16 cellular contexts compared by ENCODE assay signal in genomic region chr2:9377461-9378097, GRCh38. TPM values are rescaled to one million over a fixed set of nuclear protein-coding genes. Genes with fewer than 3 reads are reported as not detected.
DNase-seq lines count a peak whose midpoint lies in the region; ATAC-seq, FAIRE-seq and TF ChIP-seq lines count a peak whose summit lies in the region.
"Had no signal": no experiment of that assay in that cellular context is flagged by ENCODE, and none has a peak within 500 bp of the region (broad histone marks: within the 10 kb centered on the region; RNA-seq: fewer than 3 reads in every experiment).

No MANE protein-coding gene starts in this region.

- H3K4me3 Mint-ChIP-seq in activated T-helper 17 cell treated with anti-CD3 and anti-CD28 coated beads, Interleukin-2, amount 50 U/mL, for 72 hours, result no peak overlapping the region
- H3K4me3 Mint-ChIP-seq in CD4-positive, alpha-beta T cell, result no peak overlapping the region
- no peak overlapping the region for H3K4me3 Mint-ChIP-seq in activated CD4-positive, alpha-beta memory T cell treated with anti-CD3 and anti-CD28 coated beads for 36 hours
- H3K4me3 Mint-ChIP-seq: T-helper 2 cell treated with Interferon-gamma antibody and Interleukin-4, amounts not matched to agents 5 μg/mL and 100 μg/mL, for 36 hours had no signal

- no peak overlapping the region for H2AFZ ChIP-seq in HCT116 (ENCODE audit: low read depth, low read length, poor library complexity, severe bottlenecking)

- H3K27me3 Mint-ChIP-seq in activated T-helper 17 cell treated with anti-CD3 and anti-CD28 coated beads, Interleukin-2, amount 50 U/mL, for 72 hours, result peaks cover 7% of the 10 kb centered on the region
- H3K27me3 Mint-ChIP-seq in CD4-positive, alpha-beta T cell, result no peaks in the 10 kb centered on the region
- no peaks in the 10 kb centered on the region for H3K27me3 Mint-ChIP-seq in activated CD4-positive, alpha-beta memory T cell treated with anti-CD3 and anti-CD28 coated beads for 36 hours

- no peaks in the 10 kb centered on the region for H3K36me3 Mint-ChIP-seq in activated T-helper 17 cell treated with anti-CD3 and anti-CD28 coated beads, Interleukin-2, amount 50 U/mL, for 72 hours (ENCODE audit: low read depth)
- H3K36me3 Mint-ChIP-seq in CD4-positive, alpha-beta T cell (ENCODE audit: low read depth), result no peaks in the 10 kb centered on the region
- no peaks in the 10 kb centered on the region for H3K36me3 Mint-ChIP-seq in activated CD4-positive, alpha-beta memory T cell treated with anti-CD3 and anti-CD28 coated beads for 36 hours

- BruUV-seq in HCT116 (replicated peaks; lab: Mats Ljungman, UMichigan), result no TSS peak

- no peaks in the 10 kb centered on the region for H3K36me3 ChIP-seq in HCT116 (ENCODE audit: control insufficient read depth in 1 of 2, insufficient read depth in 2 of 2, low read length in 2 of 2)
- H3K36me3 ChIP-seq in adipocyte (ENCODE audit: control insufficient read depth, insufficient read depth, low read length, severe bottlenecking), result peaks cover 11% of the 10 kb centered on the region
- H3K36me3 ChIP-seq in kidney (ENCODE audit: control insufficient read depth in 1 of 2, insufficient read depth in 2 of 2, low read length in 2 of 2), result peaks cover 11 to 44% of the 10 kb centered on the region in 2 donors
- peaks cover 3 to 67% (median 59%) of the 10 kb centered on the region in 5 donors for H3K36me3 ChIP-seq in subcutaneous abdominal adipose tissue (ENCODE audit: control insufficient read depth in 5 of 5, insufficient read depth in 5 of 5, low read length in 5 of 5)

- H3K4me2 ChIP-seq in HCT116 (ENCODE audit: low read length), result peak overlapping the region; percentile 69

- FAIRE-seq in kidney (lab: Jason Lieb, UNC), result no peak

- intact Hi-C loops in HCT116 (cut with micrococcal nuclease), result no loop called here
- intact Hi-C loops in kidney (cut with DNase I), result no loop called here
- intact Hi-C loops in CD4-positive, alpha-beta T cell (cut with DNase I, micrococcal nuclease), result loop anchor here in 1 of 2 experiments (10.0 kb wide), 1 partner anchor 233 kb away; no protein-coding TSS in a partner anchor
- intact Hi-C loops in activated CD4-positive, alpha-beta memory T cell treated with anti-CD3 and anti-CD28 coated beads for 36 hours (cut with micrococcal nuclease), result no loop called here

- POLR2A ChIA-PET in HCT116 (lab: Charles Lee), result interaction anchor here (0.6 kb wide), 1 partner anchor 10 kb away, joined by 3 read pairs; no protein-coding TSS in a partner anchor
- POLR2A ChIA-PET in CD4-positive, alpha-beta T cell (lab: Charles Lee), result no interaction called here
- POLR2A ChIA-PET in activated CD4-positive, alpha-beta memory T cell treated with anti-CD3 and anti-CD28 coated beads for 36 hours (lab: Charles Lee), result no interaction called here

- no peak for TF ChIP-seq RAD21 in HCT116 (IDR thresholded peaks at IDR 0.05; ENCODE audit: low read depth)

- no peak for TF ChIP-seq CTCF in HCT116 (IDR thresholded peaks at IDR 0.05 in 2 of 3, conservative IDR thresholded peaks at IDR 0.05 in 1 of 3; ENCODE audit: borderline replicate concordance in 1 of 3, insufficient read depth in 1 of 3, low read depth in 2 of 3, low read length in 2 of 3)
- TF ChIP-seq CTCF in kidney (IDR thresholded peaks at IDR 0.05; ENCODE audit: borderline replicate concordance, extremely low read depth, insufficient read depth), result no peak
- TF ChIP-seq CTCF in CD4-positive, alpha-beta T cell (IDR thresholded peaks at IDR 0.05), result no peak

- peaks cover 51 to 54% of the 10 kb centered on the region in 2 experiments for H3K4me1 ChIP-seq in HCT116 (ENCODE audit: control insufficient read depth in 1 of 2, insufficient read depth in 2 of 2, low read length in 2 of 2)
- H3K4me1 ChIP-seq in adipocyte (ENCODE audit: control insufficient read depth, insufficient read depth, low read length), result peaks cover 40% of the 10 kb centered on the region
- peaks cover 26 to 42% of the 10 kb centered on the region in 2 donors for H3K4me1 ChIP-seq in kidney (ENCODE audit: control insufficient read depth in 1 of 2, insufficient read depth in 1 of 2, low read depth in 1 of 2, low read length in 2 of 2)
- H3K4me1 ChIP-seq in subcutaneous abdominal adipose tissue (ENCODE audit: control insufficient read depth in 5 of 5, insufficient read depth in 5 of 5, low read length in 5 of 5), result peaks cover 29 to 57% (median 54%) of the 10 kb centered on the region in 5 donors

- no peak for DNase-seq in HCT116 (ENCODE audit: low read depth, low spot score)
- no peak for DNase-seq in adipocyte (ENCODE audit: low read depth)
- DNase-seq in kidney, result no peak
- DNase-seq in CD4-positive, alpha-beta T cell, result no peak
- no peak for DNase-seq in activated CD4-positive, alpha-beta memory T cell treated with anti-CD3 and anti-CD28 coated beads for 36 hours
- no peak for DNase-seq in DMS153 treated with DMSO at 0.1 percent for 48 hours (lab: John Stamatoyannopoulos, UW; ENCODE audit: unreplicated experiment)
- DNase-seq: activated CD4-positive, alpha-beta T cell treated with anti-CD3 and anti-CD28 coated beads, Interleukin-2, amount 50 U/mL, for 4 hours; central memory CD4-positive, alpha-beta T cell; midbrain; NCI-H1048; stimulated activated CD4-positive, alpha-beta T cell treated with anti-CD3 and anti-CD28 coated beads, Interleukin-1b, Interleukin-23, amount 100 ng/mL, for 48 hours had no signal

- no peaks in the 10 kb centered on the region for H3K9me2 ChIP-seq in HCT116 (ENCODE audit: insufficient read depth)

- no peaks in the 10 kb centered on the region for H3K9me3 Mint-ChIP-seq in activated T-helper 17 cell treated with anti-CD3 and anti-CD28 coated beads, Interleukin-2, amount 50 U/mL, for 72 hours
- no peaks in the 10 kb centered on the region for H3K9me3 Mint-ChIP-seq in CD4-positive, alpha-beta T cell
- no peaks in the 10 kb centered on the region for H3K9me3 Mint-ChIP-seq in activated CD4-positive, alpha-beta memory T cell treated with anti-CD3 and anti-CD28 coated beads for 36 hours
- H3K9me3 Mint-ChIP-seq: activated T-helper 2 cell treated with anti-CD3 and anti-CD28 coated beads, Interferon-gamma antibody, Interleukin-2, Interleukin-4, amounts not matched to agents 10 μg/mL and 5 μg/mL and 100 μg/mL, durations not matched to agents 14 hours and 24 hours and 36 hours; T-helper 2 cell treated with Interferon-gamma antibody and Interleukin-4, amounts not matched to agents 5 μg/mL and 100 μg/mL, for 36 hours had no signal

- H3K4me3 ChIP-seq in HCT116 (replicated peaks in 1 of 2; ENCODE audit: low read depth in 1 of 2, low read length in 2 of 2) (no peak overlapping the region), adipocyte (ENCODE audit: low read length) (no peak overlapping the region), kidney (ENCODE audit: low read length in 2 of 2) (no peak overlapping the region), subcutaneous abdominal adipose tissue (ENCODE audit: low read depth in 1 of 5, low read length in 5 of 5) (no peak overlapping the region)
- H3K4me3 ChIP-seq: Peyer's patch had no signal

- H3K9ac ChIP-seq in HCT116 (ENCODE audit: low read length) (peak overlapping the region; percentile 43), adipocyte (ENCODE audit: low read length) (peak overlapping the region; percentile 66), kidney (ENCODE audit: low read length in 2 of 2) (no peak overlapping the region), subcutaneous abdominal adipose tissue (ENCODE audit: low read length in 5 of 5) (peak overlapping the region; percentile 22 to 95 (median 60))

- H3K79me2 ChIP-seq in HCT116 (ENCODE audit: insufficient read depth, low read length), result no peaks in the 10 kb centered on the region

- H3K27ac ChIP-seq in HCT116 (ENCODE audit: low read depth, low read length), result peak overlapping the region; percentile 52
- peak overlapping the region; percentile 35 to 67 for H3K27ac ChIP-seq in kidney (ENCODE audit: low read depth in 2 of 2, low read length in 2 of 2)
- peak overlapping the region; percentile 97 for H3K27ac ChIP-seq in subcutaneous abdominal adipose tissue (ENCODE audit: low read depth, low read length)
- no peak overlapping the region for H3K27ac ChIP-seq in CD4-positive, alpha-beta T cell (ENCODE audit: low read depth, low read length)

- H3K4me1 Mint-ChIP-seq in activated T-helper 17 cell treated with anti-CD3 and anti-CD28 coated beads, Interleukin-2, amount 50 U/mL, for 72 hours, result no peaks in the 10 kb centered on the region
- H3K4me1 Mint-ChIP-seq in CD4-positive, alpha-beta T cell (ENCODE audit: low read depth), result no peaks in the 10 kb centered on the region
- H3K4me1 Mint-ChIP-seq in activated CD4-positive, alpha-beta memory T cell treated with anti-CD3 and anti-CD28 coated beads for 36 hours (ENCODE audit: low read depth), result no peaks in the 10 kb centered on the region

- ATAC-seq in HCT116, result no peak
- ATAC-seq in activated T-helper 17 cell treated with anti-CD3 and anti-CD28 coated beads, Interleukin-2, amount 50 U/mL, for 72 hours (replicated peaks), result no peak
- ATAC-seq in CD4-positive, alpha-beta T cell (ENCODE audit: poor library complexity), result no peak

- TF ChIP-seq POLR2A in HCT116 (IDR thresholded peaks at IDR 0.05; ENCODE audit: borderline replicate concordance, extremely low read depth, insufficient read depth, insufficient read length), result no peak

- no peaks in the 10 kb centered on the region for H4K20me1 ChIP-seq in HCT116 (ENCODE audit: insufficient read depth)

- H3K27me3 ChIP-seq in HCT116 (ENCODE audit: insufficient read depth, low read length) (no peaks in the 10 kb centered on the region), adipocyte (replicated peaks; ENCODE audit: control insufficient read depth, insufficient read depth, low read length) (no peaks in the 10 kb centered on the region), subcutaneous abdominal adipose tissue (ENCODE audit: control insufficient read depth in 5 of 5, insufficient read depth in 4 of 5, low read length in 5 of 5) (peaks cover 0 to 4% (median 0%) of the 10 kb centered on the region in 5 donors)
- no peaks in the 10 kb centered on the region for H3K27me3 ChIP-seq in CD4-positive, alpha-beta T cell (ENCODE audit: control insufficient read depth, insufficient read depth, low read length)
- H3K27me3 ChIP-seq: Peyer's patch had no signal

- H3K9me3 ChIP-seq in HCT116 (ENCODE audit: control insufficient read depth in 1 of 2, insufficient read depth in 1 of 2, low read depth in 1 of 2, low read length in 2 of 2) (no peaks in the 10 kb centered on the region), adipocyte (ENCODE audit: control insufficient read depth, low read length) (no peaks in the 10 kb centered on the region), kidney (ENCODE audit: control insufficient read depth in 1 of 2, low read length in 2 of 2) (no peaks in the 10 kb centered on the region), subcutaneous abdominal adipose tissue (ENCODE audit: control insufficient read depth in 5 of 5, low read length in 5 of 5) (no peaks in the 10 kb centered on the region)
- no peaks in the 10 kb centered on the region for H3K9me3 ChIP-seq in CD4-positive, alpha-beta T cell (ENCODE audit: control insufficient read depth, low read length)
- H3K9me3 ChIP-seq: Peyer's patch had no signal

- RAD21 ChIA-PET in HCT116 (lab: Charles Lee; ENCODE audit: low non-redundant PET in 1 of 2, low total read pairs in 2 of 2, uncharacterized antibody in 2 of 2, unreplicated experiment in 2 of 2), result no interaction called here

- CTCF ChIA-PET in HCT116 (lab: Charles Lee), result no interaction called here
- CTCF ChIA-PET in CD4-positive, alpha-beta T cell (lab: Charles Lee), result no interaction called here
- CTCF ChIA-PET in activated CD4-positive, alpha-beta memory T cell treated with anti-CD3 and anti-CD28 coated beads for 36 hours (lab: Charles Lee), result interaction anchor here (0.7 kb wide), 1 partner anchor 45 kb away, joined by 3 read pairs; no protein-coding TSS in a partner anchor

- H3K27ac Mint-ChIP-seq in activated T-helper 17 cell treated with anti-CD3 and anti-CD28 coated beads, Interleukin-2, amount 50 U/mL, for 72 hours, result no peak overlapping the region
- H3K27ac Mint-ChIP-seq in CD4-positive, alpha-beta T cell, result no peak overlapping the region
- no peak overlapping the region for H3K27ac Mint-ChIP-seq in activated CD4-positive, alpha-beta memory T cell treated with anti-CD3 and anti-CD28 coated beads for 36 hours
- H3K27ac Mint-ChIP-seq: activated T-helper 2 cell treated with anti-CD3 and anti-CD28 coated beads, Interferon-gamma antibody, Interleukin-2, Interleukin-4, amounts not matched to agents 10 μg/mL and 5 μg/mL and 100 μg/mL, durations not matched to agents 14 hours and 24 hours and 36 hours; T-helper 2 cell treated with Interferon-gamma antibody and Interleukin-4, amounts not matched to agents 5 μg/mL and 100 μg/mL, for 36 hours had no signal

RNA-seq across cellular contexts. Expression of gene ITGB1BP1, which starts 45.7 kb away (rescaled TPM):
- total RNA-seq in HCT116 (2021; ENCODE audit: unreplicated experiment) (86.9 TPM), kidney (67.1 TPM)
- polyA plus RNA-seq in HCT116 (2012), result 31.8 and 49.5 TPM in 2 replicates
- 164 TPM for polyA plus RNA-seq in kidney (ENCODE audit: insufficient read depth, low read depth, low replicate concordance)
- total RNA-seq in activated T-helper 17 cell treated with anti-CD3 and anti-CD28 coated beads, Interleukin-2, amount 50 U/mL, for 72 hours, result 100 to 1,000 TPM; 109 to 310 TPM
- total RNA-seq in CD4-positive, alpha-beta T cell, result 10 to 100 TPM; 24.4 to 25.0 TPM
- total RNA-seq in activated CD4-positive, alpha-beta memory T cell treated with anti-CD3 and anti-CD28 coated beads for 36 hours, result 100 to 1,000 TPM; 136 to 142 TPM

RNA-seq across cellular contexts. Expression of gene CPSF3, which starts 45.9 kb away (rescaled TPM):
- total RNA-seq in HCT116 (2021; ENCODE audit: unreplicated experiment), result 68.5 TPM
- 43.9 and 55.0 TPM in 2 replicates for polyA plus RNA-seq in HCT116 (2012)
- 27.5 TPM for total RNA-seq in kidney
- 27.3 TPM for polyA plus RNA-seq in kidney (ENCODE audit: insufficient read depth, low read depth, low replicate concordance)
- total RNA-seq in activated T-helper 17 cell treated with anti-CD3 and anti-CD28 coated beads, Interleukin-2, amount 50 U/mL, for 72 hours, result 10 to 100 TPM; 34.5 to 53.8 TPM
- 10 to 100 TPM; 13.2 to 13.8 TPM for total RNA-seq in CD4-positive, alpha-beta T cell
- 10 to 100 TPM; 77.5 to 78.1 TPM for total RNA-seq in activated CD4-positive, alpha-beta memory T cell treated with anti-CD3 and anti-CD28 coated beads for 36 hours

Comparison
In these comparisons a context has a peak if more than half of its experiments do, and no peak if none do; other contexts are left out.
1. H3K9ac ChIP-seq: peak in HCT116 (single experiment), adipocyte (single experiment) and subcutaneous abdominal adipose tissue (5 of 5); none in kidney (0 of 2).